8 cellular contexts compared by ENCODE assay signal in genomic region chr15:63986751-63987341, GRCh38. TPM values are rescaled to one million over a fixed set of nuclear protein-coding genes. Genes with fewer than 3 reads are reported as not detected.
DNase-seq lines count a peak whose midpoint lies in the region; ATAC-seq and TF ChIP-seq lines count a peak whose summit lies in the region.

No MANE protein-coding gene starts in this region.

- H3K18ac ChIP-seq in H9 (ENCODE audit: insufficient read length, low read depth, low read length) = no peak overlapping the region

- H2BK20ac ChIP-seq in H9 (ENCODE audit: low read depth, low read length, poor library complexity, severe bottlenecking) = no peak overlapping the region

- H4K8ac ChIP-seq in H9 (replicated peaks; ENCODE audit: insufficient read length, low read depth, low read length) = no peak overlapping the region

- peak; percentile 86 for DNase-seq in NOMO-1 treated with dmso at 0.1 percent for 144 hours (lab: John Stamatoyannopoulos, UW; ENCODE audit: unreplicated experiment)
- peak; percentile 68 for DNase-seq in naive B cell
- no peak for DNase-seq in NCI-H82 treated with DMSO at 0.1 percent for 48 hours (lab: John Stamatoyannopoulos, UW; ENCODE audit: unreplicated experiment)
- DNase-seq in GM19240 (ENCODE audit: insufficient read length, low spot score) = no peak
- no peak for DNase-seq in NCI-H774 (lab: John Stamatoyannopoulos, UW)
- no peak for DNase-seq in H9

- no peak overlapping the region for H2BK15ac ChIP-seq in H9 (ENCODE audit: low read depth, low read length)

- no peaks in the 10 kb centered on the region for H3K27me3 Mint-ChIP-seq in naive B cell
- H3K27me3 Mint-ChIP-seq in H9 (ENCODE audit: low read depth) = no peaks in the 10 kb centered on the region; the same call in 1 of the 2 replicates

- no peak overlapping the region for H3K4me2 ChIP-seq in H9 (ENCODE audit: insufficient read depth, insufficient read length, low read length)

- H2BK120ac ChIP-seq in H9 (ENCODE audit: low read depth, low read length, poor library complexity, severe bottlenecking) = no peak overlapping the region

- no peak overlapping the region for H3K14ac ChIP-seq in H9 (ENCODE audit: insufficient read depth, low read length)

- H4K20me1 ChIP-seq in H9 (ENCODE audit: control insufficient read depth, insufficient read depth, insufficient read length) = no peaks in the 10 kb centered on the region

- no peaks in the 10 kb centered on the region for H3K79me2 ChIP-seq in H9 (ENCODE audit: insufficient read depth, low read length)

- H4K91ac ChIP-seq in H9 (ENCODE audit: insufficient read length, low read depth, low read length) = no peak overlapping the region

- no peak overlapping the region for H3K27ac ChIP-seq in H9 (ENCODE audit: insufficient read length, low read depth, low read length)

- H3K4me3 Mint-ChIP-seq in naive B cell (peak overlapping the region in 7 of 8 donors; percentile 55 to 84 (median 72)), H9 (no peak overlapping the region)

- no peak overlapping the region for H2AFZ ChIP-seq in H9 (ENCODE audit: low read length)

- H3K23me2 ChIP-seq in H9 (ENCODE audit: insufficient read length, low read depth, low read length, poor library complexity, severe bottlenecking) = no peaks in the 10 kb centered on the region

- no peak overlapping the region for H3K4ac ChIP-seq in H9 (ENCODE audit: low read depth, low read length)

- peaks cover 31 to 65% (median 41%) of the 10 kb centered on the region in 3 donors for H3K4me1 Mint-ChIP-seq in naive B cell
- peaks cover 3 to 7% of the 10 kb centered on the region in 2 experiments; a peak in 2 of 4 replicates for H3K4me1 Mint-ChIP-seq in H9

- no peak overlapping the region for H2BK5ac ChIP-seq in H9 (ENCODE audit: insufficient read length, low read length)

- no peaks in the 10 kb centered on the region for H3K4me1 ChIP-seq in H9 (ENCODE audit: insufficient read depth, low read length)

- no peaks in the 10 kb centered on the region for H3K36me3 Mint-ChIP-seq in naive B cell
- H3K36me3 Mint-ChIP-seq in H9 (ENCODE audit: insufficient read depth in 1 of 3, low read depth in 3 of 3) = no peaks in the 10 kb centered on the region

- no peak for TF ChIP-seq CTCF in H9 (conservative IDR thresholded peaks at IDR 0.05)

- H4K5ac ChIP-seq in H9 (ENCODE audit: insufficient read length, low read depth, low read length) = no peak overlapping the region

- no peaks in the 10 kb centered on the region for H3K9me3 ChIP-seq in H9 (ENCODE audit: control insufficient read depth, low read depth, low read length)

- H3K27me3 ChIP-seq in H9 (ENCODE audit: insufficient read depth, low read length) = no peaks in the 10 kb centered on the region; the same call in 1 of the 2 replicates

- H3K9ac ChIP-seq in H9 (ENCODE audit: extremely low read depth, insufficient read length, low read length) = no peak overlapping the region

- H2AK5ac ChIP-seq in H9 (ENCODE audit: insufficient read length, low read length) = no peak overlapping the region

- ATAC-seq in GM18907 (IDR thresholded peaks at IDR 0.05; ENCODE audit: unreplicated experiment) (peak; percentile 80), HG02759 (IDR thresholded peaks at IDR 0.05; ENCODE audit: unreplicated experiment) (peak; percentile 77), naive B cell (ENCODE audit: low read depth in 2 of 2) (peak; percentile 84 to 86)

- H3K9me3 Mint-ChIP-seq in naive B cell (no peaks in the 10 kb centered on the region), H9 (no peaks in the 10 kb centered on the region)

- no peaks in the 10 kb centered on the region for H3K79me1 ChIP-seq in H9 (ENCODE audit: insufficient read depth, low read depth, low read length, poor library complexity, severe bottlenecking)

- H3K56ac ChIP-seq in H9 (ENCODE audit: insufficient read length, low read depth, low read length) = no peak overlapping the region

- H3K23ac ChIP-seq in H9 (ENCODE audit: insufficient read length, low read depth, low read length) = no peak overlapping the region

- WGBS in H9 (ENCODE audit: extremely low coverage, insufficient read length, low lambda C conversion rate) = no CpG with 5 or more reads among the region's 3 CpGs

- no peak overlapping the region for H2BK12ac ChIP-seq in H9 (ENCODE audit: insufficient read length, low read depth, low read length)

- H3K27ac Mint-ChIP-seq in naive B cell (peak overlapping the region; percentile 43 to 95 (median 79)), H9 (no peak overlapping the region; a peak in 1 of 7 replicates)

- no peak overlapping the region for H3T11ph ChIP-seq in H9 (ENCODE audit: low read length)

RNA-seq across cellular contexts. Expression of gene DAPK2, which starts 59.4 kb away (rescaled TPM):
- 10 to 100 TPM in 1 of 6 donors, 1 to 10 TPM in 2, under 1 TPM in 3; 0.69 to 10.3 (median 0.96) TPM for polyA plus RNA-seq in naive B cell (ENCODE audit: low read depth in 6 of 6)
- total RNA-seq in H9 (2021) = 3.5 and 4.6 TPM in 2 replicates

Comparison
In these comparisons a context has a peak if more than half of its experiments do, and no peak if none do; other contexts are left out.
1. DNase-seq: peak in NOMO-1 treated with dmso at 0.1 percent for 144 hours (single experiment) and naive B cell (single experiment); none in NCI-H82 treated with DMSO at 0.1 percent for 48 hours (single experiment), GM19240 (single experiment), NCI-H774 (single experiment) and H9 (single experiment).
2. H3K27ac Mint-ChIP-seq: peak in naive B cell (6 of 6); none in H9 (0 of 3).
3. H3K4me3 Mint-ChIP-seq: peak in naive B cell (7 of 8); none in H9 (0 of 2).
4. Peak in every context shown above with its lines, with median percentiles within 50 percentile points of each other: ATAC-seq.